In the genomic region with DNA sequence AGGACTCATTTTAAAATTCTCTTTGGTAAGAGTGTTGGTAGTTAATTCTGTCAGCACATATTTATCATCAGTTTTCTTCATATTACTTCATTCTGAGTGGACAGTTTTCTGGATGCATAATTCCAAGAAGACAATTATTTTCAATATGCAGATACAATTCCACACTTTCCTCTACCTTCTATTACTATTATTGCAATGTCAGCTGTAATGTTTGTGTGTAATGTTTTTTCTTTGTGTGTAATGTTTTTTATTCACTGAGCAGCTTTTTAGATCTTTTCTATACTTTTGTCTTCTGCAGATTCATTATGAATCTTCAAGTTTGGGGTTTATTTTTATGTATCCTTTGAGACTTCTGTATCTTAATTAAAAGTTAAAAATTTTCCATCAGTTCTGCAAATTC, we compare ENCODE assay signal across 6 cellular contexts.
"Had no signal": no experiment of that assay in that cellular context is flagged by ENCODE, and none has a peak within 500 bp of the region (broad histone marks: within the 10 kb centered on the region; RNA-seq: fewer than 3 reads in every experiment).

No MANE protein-coding gene starts in this region.

- H3K4me2 ChIP-seq: KMS-11 had no signal

- FAIRE-seq: HTR-8/SVneo had no signal

- DNase-seq: Karpas-422, KBM-7, KG1 had no signal

- H3K9ac ChIP-seq: KMS-11 had no signal

- H3K27ac ChIP-seq: HL-60, KMS-11 had no signal
